9 cellular contexts compared by ENCODE assay signal in the genomic region with DNA sequence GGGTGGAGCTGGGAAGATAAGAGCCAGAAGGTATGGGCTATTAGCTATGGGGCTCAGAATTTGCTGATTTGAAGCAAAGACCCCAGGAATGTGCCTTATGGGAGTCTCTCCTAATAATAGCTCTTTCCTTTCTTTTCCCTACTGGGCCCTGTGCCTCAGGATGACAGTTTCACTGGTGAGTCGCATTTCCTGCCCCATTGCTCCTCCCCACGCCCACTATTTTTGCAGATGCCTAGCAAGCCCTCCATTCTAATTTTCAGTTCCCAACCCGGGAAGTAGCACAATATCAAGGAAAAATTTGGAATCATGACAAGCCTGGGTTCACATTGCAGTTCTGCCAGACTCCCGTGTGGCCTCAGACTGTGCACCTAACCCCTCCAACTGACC. TPM values are rescaled to one million over a fixed set of nuclear protein-coding genes. Genes with fewer than 3 reads are reported as not detected.
DNase-seq lines count a peak whose midpoint lies in the region; TF ChIP-seq lines count a peak whose summit lies in the region.
"Had no signal": no experiment of that assay in that cellular context is flagged by ENCODE, and none has a peak within 500 bp of the region (broad histone marks: within the 10 kb centered on the region; RNA-seq: fewer than 3 reads in every experiment).

No MANE protein-coding gene starts in this region.

- in situ Hi-C loops in astrocyte of the spinal cord (cut with HindIII; ENCODE audit: low sequenced_read_pairs), result no loop called here

- CTCF ChIA-PET in HEK293 (lab: Yijun Ruan, JAX), result interaction anchor here (0.6 to 1.5 kb wide), 5 partner anchors 9 to 1404 kb away, joined by 3 to 5 read pairs (median 3); no protein-coding TSS in a partner anchor

- peak; percentile 15 for DNase-seq in astrocyte of the spinal cord (ENCODE audit: low read depth, low spot score)
- no peak for DNase-seq in lower leg skin (ENCODE audit: low spot score in 2 of 2)
- no peak for DNase-seq in pons (ENCODE audit: low spot score)
- no peak for DNase-seq in NCI-H1694 treated with DMSO at 0.1 percent for 48 hours (lab: John Stamatoyannopoulos, UW)
- DNase-seq in stimulated activated CD4-positive, alpha-beta T cell treated with anti-CD3 and anti-CD28 coated beads, Interleukin-12 subunit alpha, Interleukin-12 subunit beta, amount 100 ng/mL, for 4 hours, result no peak
- no peak for DNase-seq in NCI-H1436 treated with DMSO at 0.1 percent for 48 hours (lab: John Stamatoyannopoulos, UW)

- WGBS in lower leg skin, 2 donors, result 12 to 19% methylated on average over 4 of the region's 4 CpGs

- H3K4me3 ChIP-seq in HEK293 (ENCODE audit: low read depth, low read length) (peak overlapping the region; percentile 11), astrocyte of the spinal cord (ENCODE audit: low read depth, low read length) (no peak overlapping the region), lower leg skin (ENCODE audit: low read depth, poor library complexity, severe bottlenecking) (peak overlapping the region; percentile 15)

- no peaks in the 10 kb centered on the region for H3K4me1 ChIP-seq in HEK293 (ENCODE audit: control insufficient read depth, insufficient read depth, low read length)

- intact Hi-C loops in lower leg skin (cut with DNase I; ENCODE audit: low total_unique reads), result no loop called here

- POLR2A ChIA-PET in HEK293 (lab: Yijun Ruan, JAX), result interaction anchor here (0.9 to 2.0 kb wide), 5 partner anchors 9 to 43 kb away, joined by 3 to 11 read pairs (median 3); partner anchors contain the start of genes CRELD1, IL17RC and JAGN1

- H3K36me3 ChIP-seq in HEK293 (ENCODE audit: control insufficient read depth in 2 of 2, insufficient read depth in 1 of 2, low read length in 2 of 2), result no peaks in the 10 kb centered on the region

- peak overlapping the region; percentile 100 for H3K27ac ChIP-seq in 22Rv1
- H3K27ac ChIP-seq in HEK293 (ENCODE audit: extremely low read depth, low read depth, low read length), result no peak overlapping the region

- TF ChIP-seq POLR2A in lower leg skin (IDR thresholded peaks at IDR 0.05), result no peak

- TF ChIP-seq CTCF in 22Rv1 (IDR thresholded peaks at IDR 0.05), result no peak
- no peak for TF ChIP-seq CTCF in HEK293 (tag by site-specific recombination; IDR thresholded peaks at IDR 0.05)
- no peak for TF ChIP-seq CTCF in astrocyte of the spinal cord (IDR thresholded peaks at IDR 0.05; ENCODE audit: low read depth, low read length)
- TF ChIP-seq CTCF in lower leg skin (IDR thresholded peaks at IDR 0.05), result no peak

- H3K9me3 ChIP-seq in HEK293 (ENCODE audit: control insufficient read depth, insufficient read depth, low read depth, low read length), result no peaks in the 10 kb centered on the region

TF ChIP-seq in HEK293, 187 proteins besides CTCF, POLR2A, EP300 and RAD21:
- TF ChIP-seq, protein P1, sequence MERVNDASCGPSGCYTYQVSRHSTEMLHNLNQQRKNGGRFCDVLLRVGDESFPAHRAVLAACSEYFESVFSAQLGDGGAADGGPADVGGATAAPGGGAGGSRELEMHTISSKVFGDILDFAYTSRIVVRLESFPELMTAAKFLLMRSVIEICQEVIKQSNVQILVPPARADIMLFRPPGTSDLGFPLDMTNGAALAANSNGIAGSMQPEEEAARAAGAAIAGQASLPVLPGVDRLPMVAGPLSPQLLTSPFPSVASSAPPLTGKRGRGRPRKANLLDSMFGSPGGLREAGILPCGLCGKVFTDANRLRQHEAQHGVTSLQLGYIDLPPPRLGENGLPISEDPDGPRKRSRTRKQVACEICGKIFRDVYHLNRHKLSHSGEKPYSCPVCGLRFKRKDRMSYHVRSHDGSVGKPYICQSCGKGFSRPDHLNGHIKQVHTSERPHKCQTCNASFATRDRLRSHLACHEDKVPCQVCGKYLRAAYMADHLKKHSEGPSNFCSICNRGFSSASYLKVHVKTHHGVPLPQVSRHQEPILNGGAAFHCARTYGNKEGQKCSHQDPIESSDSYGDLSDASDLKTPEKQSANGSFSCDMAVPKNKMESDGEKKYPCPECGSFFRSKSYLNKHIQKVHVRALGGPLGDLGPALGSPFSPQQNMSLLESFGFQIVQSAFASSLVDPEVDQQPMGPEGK (tag by site-specific recombination; IDR thresholded peaks at IDR 0.05), result no peak
- TF ChIP-seq GLIS1 (tag by site-specific recombination; IDR thresholded peaks at IDR 0.05) (no peak), ZNF280D (tag by site-specific recombination; IDR thresholded peaks at IDR 0.05) (no peak), ZNF19 (tag by site-specific recombination; IDR thresholded peaks at IDR 0.05; ENCODE audit: low read depth) (no peak), ZBTB20 (tag by site-specific recombination; IDR thresholded peaks at IDR 0.05) (peak; percentile 89), PRDM1 (tag by site-specific recombination; IDR thresholded peaks at IDR 0.05) (0 out of 2 replicates have a peak, but pooled peaks have one; percentile 35), ZFHX2 (tag by site-specific recombination; conservative IDR thresholded peaks at IDR 0.05) (peak; percentile 48), SP3 (tag by site-specific recombination; IDR thresholded peaks at IDR 0.05) (peak; percentile 27; the same call in 1 of the 2 replicates), ZNF311 (tag by site-specific recombination; IDR thresholded peaks at IDR 0.05; ENCODE audit: borderline replicate concordance) (no peak)

RNA-seq across cellular contexts. Expression of gene IL17RE, which starts 0.6 kb away (rescaled TPM):
- 100 to 1,000 TPM in 1 of 4 donors, 10 to 100 TPM in 3; 71.1 to 117 (median 81.1) TPM for total RNA-seq in lower leg skin

RNA-seq across cellular contexts. Expression of gene JAGN1, which starts 12.8 kb away (rescaled TPM):
- total RNA-seq in lower leg skin, result 10 to 100 TPM; 39.2 to 70.6 (median 51.0) TPM

RNA-seq across cellular contexts. Expression of gene IL17RC, which starts 13.7 kb away (rescaled TPM):
- total RNA-seq in lower leg skin, result 100 to 1,000 TPM in 3 of 4 donors, 10 to 100 TPM in 1; 95.5 to 155 (median 113) TPM

RNA-seq across cellular contexts. Expression of gene CIDEC, which starts 23.2 kb away (rescaled TPM):
- total RNA-seq in lower leg skin, result 10 to 100 TPM in 2 of 4 donors, 1 to 10 TPM in 2; 2.8 to 23.7 (median 9.0) TPM
- total RNA-seq: T-helper 2 cell treated with Interferon-gamma antibody and Interleukin-4, amounts not matched to agents 100 ng/mL and 5 ng/mL, for 36 hours had no signal

RNA-seq across cellular contexts. Expression of gene CRELD1, which starts 30.4 kb away (rescaled TPM):
- 10 to 100 TPM; 16.1 to 58.8 (median 28.3) TPM for total RNA-seq in lower leg skin
